ENCODE assay signal across 1 cellular context in genomic region chr9:37404590-37404989, GRCh38.
A peak's percentile ranks its signal among the peaks of the same experiment; 100 is the strongest.
TF ChIP-seq lines count a peak whose summit lies in the region.

No MANE protein-coding gene starts in this region.

TF ChIP-seq in GM12878, 131 proteins besides CTCF, POLR2A, EP300 and RAD21 (continued from another document):
- 0 out of 2 replicates have a peak, but pooled peaks have one; percentile 25 for TF ChIP-seq MLLT1 (IDR thresholded peaks at IDR 0.05)
- TF ChIP-seq ZNF592 (IDR thresholded peaks at IDR 0.05) = no peak
- TF ChIP-seq JUNB (IDR thresholded peaks at IDR 0.05) = peak; percentile 12; the same call in 1 of the 2 replicates
- TF ChIP-seq ZBED1 (IDR thresholded peaks at IDR 0.05; ENCODE audit: borderline replicate concordance) = 0 out of 2 replicates have a peak, but pooled peaks have one; percentile 15
- TF ChIP-seq KDM1A (IDR thresholded peaks at IDR 0.05; ENCODE audit: borderline replicate concordance) = no peak
- peak; percentile 91 for TF ChIP-seq EED (IDR thresholded peaks at IDR 0.05; ENCODE audit: low read depth)
- TF ChIP-seq RELA (IDR thresholded peaks at IDR 0.05; ENCODE audit: borderline replicate concordance, partially characterized antibody) = peak; percentile 19
- TF ChIP-seq IKZF2 (IDR thresholded peaks at IDR 0.05) = peak in 1 of 2 experiments; percentile 40; a peak in 1 of 4 replicates
- TF ChIP-seq STAT3 (IDR thresholded peaks at IDR 0.05; ENCODE audit: low read depth, low read length) = no peak
- TF ChIP-seq CREM (IDR thresholded peaks at IDR 0.05; ENCODE audit: low read depth) = 0 out of 2 replicates have a peak, but pooled peaks have one; percentile 20
TF ChIP-seq in GM12878: peak in this region for 7.
